1 cellular context compared by ENCODE assay signal in the genomic region with DNA sequence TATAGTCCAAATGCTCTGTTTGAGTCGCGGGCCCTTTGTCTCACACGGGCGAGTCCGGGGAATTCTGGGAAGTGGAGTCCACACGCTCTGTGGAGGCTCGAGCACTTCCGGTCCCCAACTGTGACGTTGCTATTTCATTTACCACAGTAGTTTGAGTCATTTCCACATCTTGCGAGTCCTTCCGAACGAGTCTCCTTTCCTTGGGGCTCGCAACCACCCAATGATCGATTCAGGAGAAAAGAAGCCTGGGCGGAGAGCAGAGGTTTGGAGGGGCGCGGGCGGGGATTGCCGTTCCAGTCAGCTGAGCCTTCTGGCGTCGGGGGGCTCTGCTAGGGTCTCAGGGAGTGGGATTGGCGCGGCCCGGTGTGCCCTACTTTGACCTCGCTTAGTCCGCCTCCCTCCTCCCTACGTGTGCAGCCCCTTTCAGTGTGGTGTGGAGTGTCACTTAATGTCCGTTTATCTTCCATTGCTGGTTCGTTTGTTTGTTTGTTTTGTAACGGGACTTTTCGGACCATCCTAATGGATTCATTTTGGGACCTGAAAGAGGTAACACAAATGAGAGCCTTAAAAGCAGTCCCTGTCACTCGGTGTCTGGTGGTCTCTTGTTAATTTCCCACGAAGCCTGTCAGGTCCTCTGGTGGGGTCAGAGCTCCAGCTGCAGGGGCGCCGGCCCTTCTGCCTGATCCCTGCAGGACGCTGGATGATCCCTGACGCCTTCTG.
TF ChIP-seq lines count a peak whose summit lies in the region.

A gene (plus strand): TSS at position 163 of the 720 bp plus-strand sequence. CDS start 58 bp downstream, at position 221.

TF ChIP-seq in K562, 482 proteins besides CTCF, POLR2A, EP300 and RAD21 (continued from another document and continues in another):
- no peak for TF ChIP-seq KDM1A (IDR thresholded peaks at IDR 0.05)
- TF ChIP-seq CSDE1 (IDR thresholded peaks at IDR 0.05) = no peak
- TF ChIP-seq CHD1 (IDR thresholded peaks at IDR 0.05; ENCODE audit: low read length) = peak; percentile 61
- TF ChIP-seq RCOR1 (IDR thresholded peaks at IDR 0.05; ENCODE audit: borderline replicate concordance in 1 of 2, low read depth in 2 of 2, low read length in 2 of 2) = no peak
- TF ChIP-seq, protein P1, sequence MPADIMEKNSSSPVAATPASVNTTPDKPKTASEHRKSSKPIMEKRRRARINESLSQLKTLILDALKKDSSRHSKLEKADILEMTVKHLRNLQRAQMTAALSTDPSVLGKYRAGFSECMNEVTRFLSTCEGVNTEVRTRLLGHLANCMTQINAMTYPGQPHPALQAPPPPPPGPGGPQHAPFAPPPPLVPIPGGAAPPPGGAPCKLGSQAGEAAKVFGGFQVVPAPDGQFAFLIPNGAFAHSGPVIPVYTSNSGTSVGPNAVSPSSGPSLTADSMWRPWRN (IDR thresholded peaks at IDR 0.05; ENCODE audit: low read depth) = no peak
- TF ChIP-seq, protein P2, sequence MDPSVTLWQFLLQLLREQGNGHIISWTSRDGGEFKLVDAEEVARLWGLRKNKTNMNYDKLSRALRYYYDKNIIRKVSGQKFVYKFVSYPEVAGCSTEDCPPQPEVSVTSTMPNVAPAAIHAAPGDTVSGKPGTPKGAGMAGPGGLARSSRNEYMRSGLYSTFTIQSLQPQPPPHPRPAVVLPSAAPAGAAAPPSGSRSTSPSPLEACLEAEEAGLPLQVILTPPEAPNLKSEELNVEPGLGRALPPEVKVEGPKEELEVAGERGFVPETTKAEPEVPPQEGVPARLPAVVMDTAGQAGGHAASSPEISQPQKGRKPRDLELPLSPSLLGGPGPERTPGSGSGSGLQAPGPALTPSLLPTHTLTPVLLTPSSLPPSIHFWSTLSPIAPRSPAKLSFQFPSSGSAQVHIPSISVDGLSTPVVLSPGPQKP (CRISPR knock-in tag; IDR thresholded peaks at IDR 0.05) = no peak
- TF ChIP-seq MAFK (IDR thresholded peaks at IDR 0.05; ENCODE audit: low read length) = peak; percentile 26; the same call in 1 of the 2 replicates
- TF ChIP-seq ZNF717 (CRISPR knock-in tag; IDR thresholded peaks at IDR 0.05) = no peak
- peak; percentile 69; the same call in 1 of the 2 replicates for TF ChIP-seq PHF8 (IDR thresholded peaks at IDR 0.05; ENCODE audit: borderline replicate concordance, low read length)
- TF ChIP-seq, protein P3, sequence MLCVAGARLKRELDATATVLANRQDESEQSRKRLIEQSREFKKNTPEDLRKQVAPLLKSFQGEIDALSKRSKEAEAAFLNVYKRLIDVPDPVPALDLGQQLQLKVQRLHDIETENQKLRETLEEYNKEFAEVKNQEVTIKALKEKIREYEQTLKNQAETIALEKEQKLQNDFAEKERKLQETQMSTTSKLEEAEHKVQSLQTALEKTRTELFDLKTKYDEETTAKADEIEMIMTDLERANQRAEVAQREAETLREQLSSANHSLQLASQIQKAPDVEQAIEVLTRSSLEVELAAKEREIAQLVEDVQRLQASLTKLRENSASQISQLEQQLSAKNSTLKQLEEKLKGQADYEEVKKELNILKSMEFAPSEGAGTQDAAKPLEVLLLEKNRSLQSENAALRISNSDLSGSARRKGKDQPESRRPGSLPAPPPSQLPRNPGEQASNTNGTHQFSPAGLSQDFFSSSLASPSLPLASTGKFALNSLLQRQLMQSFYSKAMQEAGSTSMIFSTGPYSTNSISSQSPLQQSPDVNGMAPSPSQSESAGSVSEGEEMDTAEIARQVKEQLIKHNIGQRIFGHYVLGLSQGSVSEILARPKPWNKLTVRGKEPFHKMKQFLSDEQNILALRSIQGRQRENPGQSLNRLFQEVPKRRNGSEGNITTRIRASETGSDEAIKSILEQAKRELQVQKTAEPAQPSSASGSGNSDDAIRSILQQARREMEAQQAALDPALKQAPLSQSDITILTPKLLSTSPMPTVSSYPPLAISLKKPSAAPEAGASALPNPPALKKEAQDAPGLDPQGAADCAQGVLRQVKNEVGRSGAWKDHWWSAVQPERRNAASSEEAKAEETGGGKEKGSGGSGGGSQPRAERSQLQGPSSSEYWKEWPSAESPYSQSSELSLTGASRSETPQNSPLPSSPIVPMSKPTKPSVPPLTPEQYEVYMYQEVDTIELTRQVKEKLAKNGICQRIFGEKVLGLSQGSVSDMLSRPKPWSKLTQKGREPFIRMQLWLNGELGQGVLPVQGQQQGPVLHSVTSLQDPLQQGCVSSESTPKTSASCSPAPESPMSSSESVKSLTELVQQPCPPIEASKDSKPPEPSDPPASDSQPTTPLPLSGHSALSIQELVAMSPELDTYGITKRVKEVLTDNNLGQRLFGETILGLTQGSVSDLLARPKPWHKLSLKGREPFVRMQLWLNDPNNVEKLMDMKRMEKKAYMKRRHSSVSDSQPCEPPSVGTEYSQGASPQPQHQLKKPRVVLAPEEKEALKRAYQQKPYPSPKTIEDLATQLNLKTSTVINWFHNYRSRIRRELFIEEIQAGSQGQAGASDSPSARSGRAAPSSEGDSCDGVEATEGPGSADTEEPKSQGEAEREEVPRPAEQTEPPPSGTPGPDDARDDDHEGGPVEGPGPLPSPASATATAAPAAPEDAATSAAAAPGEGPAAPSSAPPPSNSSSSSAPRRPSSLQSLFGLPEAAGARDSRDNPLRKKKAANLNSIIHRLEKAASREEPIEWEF (CRISPR knock-in tag; IDR thresholded peaks at IDR 0.05) = no peak
- peak; percentile 90 for TF ChIP-seq GABPB1 (CRISPR knock-in tag; IDR thresholded peaks at IDR 0.05)
- no peak for TF ChIP-seq SLC30A9 (CRISPR knock-in tag; IDR thresholded peaks at IDR 0.05)
- no peak for TF ChIP-seq BCL6 (CRISPR knock-in tag; IDR thresholded peaks at IDR 0.05)
- TF ChIP-seq ZFP1 (CRISPR knock-in tag; IDR thresholded peaks at IDR 0.05) = no peak
- TF ChIP-seq ZKSCAN8 (CRISPR knock-in tag; IDR thresholded peaks at IDR 0.05) = no peak
- TF ChIP-seq HEY1 (CRISPR knock-in tag; IDR thresholded peaks at IDR 0.05; ENCODE audit: borderline replicate concordance) = no peak
- TF ChIP-seq STAT5A (IDR thresholded peaks at IDR 0.05; ENCODE audit: borderline replicate concordance, low read length) = no peak
- no peak for TF ChIP-seq MTF1 (CRISPR knock-in tag; IDR thresholded peaks at IDR 0.05; ENCODE audit: borderline replicate concordance)
- TF ChIP-seq SAP30 (IDR thresholded peaks at IDR 0.05; ENCODE audit: borderline replicate concordance, insufficient read depth, low read depth, low read length, poor library complexity, severe bottlenecking) = no peak
- TF ChIP-seq, protein P4, sequence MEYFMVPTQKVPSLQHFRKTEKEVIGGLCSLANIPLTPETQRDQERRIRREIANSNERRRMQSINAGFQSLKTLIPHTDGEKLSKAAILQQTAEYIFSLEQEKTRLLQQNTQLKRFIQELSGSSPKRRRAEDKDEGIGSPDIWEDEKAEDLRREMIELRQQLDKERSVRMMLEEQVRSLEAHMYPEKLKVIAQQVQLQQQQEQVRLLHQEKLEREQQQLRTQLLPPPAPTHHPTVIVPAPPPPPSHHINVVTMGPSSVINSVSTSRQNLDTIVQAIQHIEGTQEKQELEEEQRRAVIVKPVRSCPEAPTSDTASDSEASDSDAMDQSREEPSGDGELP (CRISPR knock-in tag; IDR thresholded peaks at IDR 0.05; ENCODE audit: borderline replicate concordance) = peak; percentile 30; the same call in 1 of the 2 replicates
- TF ChIP-seq, protein P5, sequence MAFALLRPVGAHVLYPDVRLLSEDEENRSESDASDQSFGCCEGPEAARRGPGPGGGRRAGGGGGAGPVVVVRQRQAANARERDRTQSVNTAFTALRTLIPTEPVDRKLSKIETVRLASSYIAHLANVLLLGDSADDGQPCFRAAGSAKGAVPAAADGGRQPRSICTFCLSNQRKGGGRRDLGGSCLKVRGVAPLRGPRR (CRISPR knock-in tag; IDR thresholded peaks at IDR 0.05) = no peak
- no peak for TF ChIP-seq NCOA2 (IDR thresholded peaks at IDR 0.05; ENCODE audit: partially characterized antibody in 2 of 2)
- TF ChIP-seq NR2C1 (IDR thresholded peaks at IDR 0.05) = peak; percentile 53; the same call in 1 of the 2 replicates
- peak; percentile 79 for TF ChIP-seq NR2C1 (tag; IDR thresholded peaks at IDR 0.05)
- TF ChIP-seq NFATC3 (IDR thresholded peaks at IDR 0.05) = peak; percentile 76; the same call in 1 of the 2 replicates
- TF ChIP-seq, protein P6, sequence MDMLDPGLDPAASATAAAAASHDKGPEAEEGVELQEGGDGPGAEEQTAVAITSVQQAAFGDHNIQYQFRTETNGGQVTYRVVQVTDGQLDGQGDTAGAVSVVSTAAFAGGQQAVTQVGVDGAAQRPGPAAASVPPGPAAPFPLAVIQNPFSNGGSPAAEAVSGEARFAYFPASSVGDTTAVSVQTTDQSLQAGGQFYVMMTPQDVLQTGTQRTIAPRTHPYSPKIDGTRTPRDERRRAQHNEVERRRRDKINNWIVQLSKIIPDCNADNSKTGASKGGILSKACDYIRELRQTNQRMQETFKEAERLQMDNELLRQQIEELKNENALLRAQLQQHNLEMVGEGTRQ (CRISPR knock-in tag; IDR thresholded peaks at IDR 0.05) = no peak
- TF ChIP-seq PURB (CRISPR knock-in tag; IDR thresholded peaks at IDR 0.05; ENCODE audit: low read depth) = no peak
- no peak for TF ChIP-seq HNRNPUL1 (IDR thresholded peaks at IDR 0.05; ENCODE audit: low read length)
- TF ChIP-seq SRSF7 (optimal IDR thresholded peaks at IDR 0.05; ENCODE audit: low read depth, low read length) = no peak
- TF ChIP-seq NR2C2 (CRISPR knock-in tag; IDR thresholded peaks at IDR 0.05) = no peak
- peak; percentile 87 for TF ChIP-seq NR2C2 (tag; IDR thresholded peaks at IDR 0.05)
- TF ChIP-seq, protein P7, sequence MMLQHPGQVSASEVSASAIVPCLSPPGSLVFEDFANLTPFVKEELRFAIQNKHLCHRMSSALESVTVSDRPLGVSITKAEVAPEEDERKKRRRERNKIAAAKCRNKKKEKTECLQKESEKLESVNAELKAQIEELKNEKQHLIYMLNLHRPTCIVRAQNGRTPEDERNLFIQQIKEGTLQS (IDR thresholded peaks at IDR 0.05) = peak; percentile 53; the same call in 1 of the 2 replicates
- TF ChIP-seq, protein P7 (CRISPR knock-in tag; conservative IDR thresholded peaks at IDR 0.05) = no peak
- TF ChIP-seq ZSCAN32 (CRISPR knock-in tag; IDR thresholded peaks at IDR 0.05) = no peak
- TF ChIP-seq MEF2D (tag; conservative IDR thresholded peaks at IDR 0.05; ENCODE audit: low read depth) = no peak
- TF ChIP-seq DIDO1 (tag; IDR thresholded peaks at IDR 0.05; ENCODE audit: low read depth) = peak; percentile 23; the same call in 1 of the 2 replicates
- TF ChIP-seq, protein P8, sequence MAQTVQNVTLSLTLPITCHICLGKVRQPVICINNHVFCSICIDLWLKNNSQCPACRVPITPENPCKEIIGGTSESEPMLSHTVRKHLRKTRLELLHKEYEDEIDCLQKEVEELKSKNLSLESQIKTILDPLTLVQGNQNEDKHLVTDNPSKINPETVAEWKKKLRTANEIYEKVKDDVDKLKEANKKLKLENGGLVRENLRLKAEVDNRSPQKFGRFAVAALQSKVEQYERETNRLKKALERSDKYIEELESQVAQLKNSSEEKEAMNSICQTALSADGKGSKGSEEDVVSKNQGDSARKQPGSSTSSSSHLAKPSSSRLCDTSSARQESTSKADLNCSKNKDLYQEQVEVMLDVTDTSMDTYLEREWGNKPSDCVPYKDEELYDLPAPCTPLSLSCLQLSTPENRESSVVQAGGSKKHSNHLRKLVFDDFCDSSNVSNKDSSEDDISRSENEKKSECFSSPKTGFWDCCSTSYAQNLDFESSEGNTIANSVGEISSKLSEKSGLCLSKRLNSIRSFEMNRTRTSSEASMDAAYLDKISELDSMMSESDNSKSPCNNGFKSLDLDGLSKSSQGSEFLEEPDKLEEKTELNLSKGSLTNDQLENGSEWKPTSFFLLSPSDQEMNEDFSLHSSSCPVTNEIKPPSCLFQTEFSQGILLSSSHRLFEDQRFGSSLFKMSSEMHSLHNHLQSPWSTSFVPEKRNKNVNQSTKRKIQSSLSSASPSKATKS (CRISPR knock-in tag; IDR thresholded peaks at IDR 0.05) = no peak
- TF ChIP-seq TCFL5 (CRISPR knock-in tag; conservative IDR thresholded peaks at IDR 0.05) = no peak
- TF ChIP-seq ZFX (CRISPR knock-in tag; IDR thresholded peaks at IDR 0.05) = peak; percentile 45; the same call in 1 of the 2 replicates
- no peak for TF ChIP-seq GTF2F1 (IDR thresholded peaks at IDR 0.05; ENCODE audit: low read depth, low read length)
- TF ChIP-seq, protein P9, sequence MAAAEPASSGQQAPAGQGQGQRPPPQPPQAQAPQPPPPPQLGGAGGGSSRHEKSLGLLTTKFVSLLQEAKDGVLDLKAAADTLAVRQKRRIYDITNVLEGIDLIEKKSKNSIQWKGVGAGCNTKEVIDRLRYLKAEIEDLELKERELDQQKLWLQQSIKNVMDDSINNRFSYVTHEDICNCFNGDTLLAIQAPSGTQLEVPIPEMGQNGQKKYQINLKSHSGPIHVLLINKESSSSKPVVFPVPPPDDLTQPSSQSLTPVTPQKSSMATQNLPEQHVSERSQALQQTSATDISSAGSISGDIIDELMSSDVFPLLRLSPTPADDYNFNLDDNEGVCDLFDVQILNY (CRISPR knock-in tag; IDR thresholded peaks at IDR 0.05) = no peak
- peak; percentile 53 for TF ChIP-seq MAFG (tag; conservative IDR thresholded peaks at IDR 0.05)
- TF ChIP-seq EHMT2 (IDR thresholded peaks at IDR 0.05) = no peak
- TF ChIP-seq, protein P10, sequence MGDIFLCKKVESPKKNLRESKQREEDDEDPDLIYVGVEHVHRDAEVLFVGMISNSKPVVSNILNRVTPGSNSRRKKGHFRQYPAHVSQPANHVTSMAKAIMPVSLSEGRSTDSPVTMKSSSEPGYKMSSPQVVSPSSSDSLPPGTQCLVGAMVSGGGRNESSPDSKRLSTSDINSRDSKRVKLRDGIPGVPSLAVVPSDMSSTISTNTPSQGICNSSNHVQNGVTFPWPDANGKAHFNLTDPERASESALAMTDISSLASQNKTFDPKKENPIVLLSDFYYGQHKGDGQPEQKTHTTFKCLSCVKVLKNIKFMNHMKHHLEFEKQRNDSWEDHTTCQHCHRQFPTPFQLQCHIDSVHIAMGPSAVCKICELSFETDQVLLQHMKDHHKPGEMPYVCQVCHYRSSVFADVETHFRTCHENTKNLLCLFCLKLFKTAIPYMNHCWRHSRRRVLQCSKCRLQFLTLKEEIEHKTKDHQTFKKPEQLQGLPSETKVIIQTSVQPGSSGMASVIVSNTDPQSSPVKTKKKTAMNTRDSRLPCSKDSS (IDR thresholded peaks at IDR 0.05; ENCODE audit: low read depth, partially characterized antibody) = no peak
- TF ChIP-seq ESRRA (IDR thresholded peaks at IDR 0.05; ENCODE audit: borderline replicate concordance, low read depth) = peak; percentile 38; the same call in 1 of the 2 replicates
- TF ChIP-seq POU5F1 (IDR thresholded peaks at IDR 0.05; ENCODE audit: borderline replicate concordance, low read depth, low read length, partially characterized antibody) = no peak
